In the genomic region with DNA sequence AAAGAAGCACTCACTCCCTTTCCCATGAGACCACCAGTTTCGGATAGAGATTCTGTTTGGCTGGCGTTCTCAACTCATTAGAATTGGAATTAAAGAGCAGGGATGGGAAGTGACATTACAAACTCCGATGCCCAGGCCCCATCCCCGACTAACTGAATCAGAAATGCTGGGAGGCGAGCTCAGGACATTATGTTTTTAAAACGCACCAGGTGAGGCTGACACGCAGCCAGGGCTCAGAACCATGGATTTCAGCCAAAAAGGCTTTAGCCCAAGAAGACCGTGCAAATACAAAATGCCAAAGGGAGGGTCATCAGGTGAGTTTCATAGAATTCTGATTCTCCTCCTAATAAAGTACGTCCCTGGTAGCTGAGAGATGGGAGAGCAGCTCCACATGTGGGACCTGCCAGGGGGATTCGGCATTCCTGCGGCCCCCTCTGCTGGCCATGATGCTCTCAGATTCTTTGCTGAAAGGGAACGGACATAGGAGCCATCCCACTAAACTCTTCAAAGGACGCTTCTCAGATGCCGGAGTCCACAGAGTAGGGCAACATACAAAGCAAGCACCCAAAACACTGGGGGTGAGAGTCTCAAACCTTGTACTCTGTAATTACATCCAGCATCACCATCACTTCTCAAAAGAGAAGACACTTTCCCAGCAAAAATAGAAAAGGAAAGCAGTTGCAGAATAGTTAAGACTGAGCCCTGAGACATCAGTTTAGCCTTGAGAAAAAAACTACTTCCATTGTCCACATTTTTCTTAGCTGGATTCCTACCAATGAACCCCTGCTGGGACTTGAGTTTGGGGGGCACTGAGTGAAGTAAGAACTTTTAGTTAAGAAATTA, we compare ENCODE assay signal across 1 cellular context.
TF ChIP-seq lines count a peak whose summit lies in the region.

No MANE protein-coding gene starts in this region.

TF ChIP-seq in K562, 482 proteins besides CTCF, POLR2A, EP300 and RAD21 (continued from another document):
- TF ChIP-seq, protein P1, sequence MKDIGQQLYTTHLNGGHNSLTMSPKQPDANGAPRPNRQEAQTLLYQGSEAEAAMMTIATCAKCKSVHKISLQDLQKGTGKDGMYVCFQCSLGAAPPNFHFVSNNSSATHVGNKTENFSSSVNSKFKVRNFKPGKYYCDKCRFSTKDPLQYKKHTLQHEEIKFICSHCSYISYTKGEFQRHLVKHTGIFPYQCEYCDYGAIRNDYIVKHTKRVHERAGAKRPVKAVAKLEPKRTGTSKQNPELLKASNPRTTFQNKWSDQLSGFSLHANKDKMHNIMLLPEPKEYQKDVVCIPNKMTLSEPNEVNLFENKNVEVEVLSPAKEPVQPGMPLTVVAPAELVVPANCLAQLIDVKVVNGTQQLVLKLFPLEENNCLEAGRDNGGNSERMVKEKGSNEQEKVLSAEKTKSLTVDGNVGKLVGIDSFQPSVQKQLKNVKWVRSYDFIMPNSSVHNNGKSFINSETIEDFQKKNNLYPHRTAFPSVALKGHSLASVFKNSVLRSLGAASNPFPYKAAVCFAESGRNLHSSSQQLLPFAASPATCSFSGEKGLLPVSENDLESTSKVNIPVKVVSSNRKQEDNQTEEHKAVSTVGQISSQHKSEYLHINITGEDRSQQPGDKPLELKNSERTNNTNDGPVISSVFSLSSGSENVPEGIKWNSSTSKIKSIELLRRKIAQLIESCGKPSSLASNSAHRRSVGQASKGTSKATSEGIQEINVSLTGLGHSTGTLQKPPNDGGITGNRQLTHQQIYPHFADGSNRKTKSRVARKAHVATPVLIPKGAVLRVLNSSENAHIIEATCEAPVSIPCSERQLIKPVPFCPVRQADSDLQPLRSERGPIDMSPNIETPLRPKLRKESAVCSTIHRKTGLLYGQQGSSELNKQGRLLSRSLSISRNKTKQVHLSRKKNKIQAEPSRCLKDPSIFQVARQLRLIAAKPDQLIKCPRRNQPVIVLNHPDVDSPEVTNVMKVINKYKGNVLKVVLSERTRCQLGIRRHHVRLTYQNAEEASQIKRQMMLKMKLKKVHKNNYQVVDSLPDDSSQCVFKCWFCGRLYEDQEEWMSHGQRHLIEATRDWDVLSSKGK (CRISPR knock-in tag; IDR thresholded peaks at IDR 0.05), result no peak
- TF ChIP-seq, protein P2, sequence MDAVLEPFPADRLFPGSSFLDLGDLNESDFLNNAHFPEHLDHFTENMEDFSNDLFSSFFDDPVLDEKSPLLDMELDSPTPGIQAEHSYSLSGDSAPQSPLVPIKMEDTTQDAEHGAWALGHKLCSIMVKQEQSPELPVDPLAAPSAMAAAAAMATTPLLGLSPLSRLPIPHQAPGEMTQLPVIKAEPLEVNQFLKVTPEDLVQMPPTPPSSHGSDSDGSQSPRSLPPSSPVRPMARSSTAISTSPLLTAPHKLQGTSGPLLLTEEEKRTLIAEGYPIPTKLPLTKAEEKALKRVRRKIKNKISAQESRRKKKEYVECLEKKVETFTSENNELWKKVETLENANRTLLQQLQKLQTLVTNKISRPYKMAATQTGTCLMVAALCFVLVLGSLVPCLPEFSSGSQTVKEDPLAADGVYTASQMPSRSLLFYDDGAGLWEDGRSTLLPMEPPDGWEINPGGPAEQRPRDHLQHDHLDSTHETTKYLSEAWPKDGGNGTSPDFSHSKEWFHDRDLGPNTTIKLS (IDR thresholded peaks at IDR 0.05; ENCODE audit: borderline replicate concordance, low read depth), result no peak
- TF ChIP-seq ASH1L (IDR thresholded peaks at IDR 0.05; ENCODE audit: borderline replicate concordance, low read depth, partially characterized antibody) (no peak), GTF2F1 (IDR thresholded peaks at IDR 0.05; ENCODE audit: low read depth, low read length) (no peak), CBFA2T2 (conservative IDR thresholded peaks at IDR 0.05) (no peak), HOMEZ (CRISPR knock-in tag; IDR thresholded peaks at IDR 0.05) (no peak)
